In the genomic region with DNA sequence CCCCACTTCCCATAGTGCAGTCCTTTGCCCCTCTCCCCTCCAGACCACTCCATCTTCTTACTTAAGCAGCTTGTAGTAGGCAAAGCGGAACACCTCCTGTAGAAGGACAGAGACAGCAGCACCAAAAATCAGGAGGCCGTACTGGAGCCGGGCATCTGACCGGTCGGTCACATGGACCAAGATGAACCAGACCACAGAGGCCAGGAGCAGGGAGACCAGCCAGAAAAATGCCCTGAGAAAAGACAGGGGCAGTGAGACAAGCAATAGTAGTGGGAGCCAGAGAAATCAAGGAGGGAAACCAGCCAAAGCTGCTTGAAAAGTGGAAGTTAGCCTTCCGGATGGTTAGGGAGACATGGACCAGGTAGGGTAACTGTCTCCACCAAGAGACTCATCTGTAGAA, we compare ENCODE assay signal across 8 cellular contexts. TPM values are rescaled to one million over a fixed set of nuclear protein-coding genes. Genes with fewer than 3 reads are reported as not detected.
DNase-seq lines count a peak whose midpoint lies in the region; ATAC-seq and TF ChIP-seq lines count a peak whose summit lies in the region.

No MANE protein-coding gene starts in this region.

- TF ChIP-seq CTCF in VCaP (conservative IDR thresholded peaks at IDR 0.05) (no peak), fibroblast of the aortic adventitia (IDR thresholded peaks at IDR 0.05; ENCODE audit: insufficient read depth, low read length) (no peak), retinal pigment epithelial cell (conservative IDR thresholded peaks at IDR 0.05; ENCODE audit: low read depth, low read length) (no peak)

- peak overlapping the region; percentile 68 for H3K4me3 ChIP-seq in GM08714 (ENCODE audit: low read length)
- H3K4me3 ChIP-seq in fibroblast of the aortic adventitia (ENCODE audit: low read depth, low read length), result peak overlapping the region; percentile 79
- peak overlapping the region; percentile 94 for H3K4me3 ChIP-seq in retinal pigment epithelial cell (ENCODE audit: low read length)

- no peak for DNase-seq in fibroblast of the aortic adventitia (ENCODE audit: low read depth)
- no peak for DNase-seq in retinal pigment epithelial cell (ENCODE audit: low read depth)
- DNase-seq in NCI-H2196 (lab: John Stamatoyannopoulos, UW; ENCODE audit: unreplicated experiment), result no peak

- H3K27ac ChIP-seq in VCaP, result peak overlapping the region; percentile 87

- no peak for ATAC-seq in HG02763 (IDR thresholded peaks at IDR 0.05; ENCODE audit: unreplicated experiment)
- no peak for ATAC-seq in HG02678 (IDR thresholded peaks at IDR 0.05; ENCODE audit: unreplicated experiment)
- no peak for ATAC-seq in HG03039 (IDR thresholded peaks at IDR 0.05; ENCODE audit: unreplicated experiment)

RNA-seq across cellular contexts. Expression of gene APH1A, which starts 0.9 kb away (rescaled TPM):
- total RNA-seq in fibroblast of the aortic adventitia (ENCODE audit: low replicate concordance), result 83.5 and 110 TPM in 2 replicates

RNA-seq across cellular contexts. Expression of gene C1orf54, which starts 4.7 kb away (rescaled TPM):
- total RNA-seq in fibroblast of the aortic adventitia (ENCODE audit: low replicate concordance), result 33.3 and 76.5 TPM in 2 replicates

RNA-seq across cellular contexts. Expression of gene CA14, which starts 10.3 kb away (rescaled TPM):
- not detected in 2 replicates for total RNA-seq in fibroblast of the aortic adventitia (ENCODE audit: low replicate concordance)

RNA-seq across cellular contexts. Expression of gene CIART, which starts 14.5 kb away (rescaled TPM):
- 9.8 and 26.8 TPM in 2 replicates for total RNA-seq in fibroblast of the aortic adventitia (ENCODE audit: low replicate concordance)

RNA-seq across cellular contexts. Expression of gene MRPS21, which starts 25.8 kb away (rescaled TPM):
- 15.8 and 40.2 TPM in 2 replicates for total RNA-seq in fibroblast of the aortic adventitia (ENCODE audit: low replicate concordance)
